Comparison of ENCODE assay signal across 21 cellular contexts in the genomic region with DNA sequence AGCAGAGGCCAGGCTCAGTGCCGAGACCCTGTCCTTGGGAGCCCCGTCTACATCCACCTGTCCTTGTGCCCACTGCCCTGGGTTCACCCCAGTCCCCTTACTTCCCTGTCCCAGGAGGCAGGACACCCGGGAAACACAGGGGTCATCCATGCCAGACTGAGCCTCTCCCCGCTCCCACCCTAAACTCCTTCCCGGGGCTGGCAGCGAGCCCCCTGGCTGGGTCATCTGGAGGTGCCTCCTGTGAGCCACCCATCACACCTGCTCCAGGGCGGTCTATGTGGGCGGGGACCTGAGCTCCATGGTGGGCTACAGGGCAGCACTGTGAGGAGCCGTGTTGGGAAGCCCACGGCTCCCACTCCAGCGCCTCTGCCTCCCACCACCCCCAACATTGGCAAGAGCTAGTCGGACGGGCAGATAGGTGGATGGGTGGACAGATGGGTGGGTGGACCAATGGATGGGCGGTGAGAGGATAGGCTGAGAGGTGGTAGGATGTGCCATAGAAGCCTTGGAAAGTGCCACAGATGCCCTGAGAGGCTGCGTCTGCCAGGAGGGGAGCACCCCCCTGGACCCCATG. TPM values are rescaled to one million over a fixed set of nuclear protein-coding genes. Genes with fewer than 3 reads are reported as not detected.
DNase-seq lines count a peak whose midpoint lies in the region; ATAC-seq and TF ChIP-seq lines count a peak whose summit lies in the region.
"Had no signal": no experiment of that assay in that cellular context is flagged by ENCODE, and none has a peak within 500 bp of the region (broad histone marks: within the 10 kb centered on the region; RNA-seq: fewer than 3 reads in every experiment).

No MANE protein-coding gene starts in this region.

- H3K36me3 ChIP-seq in BLaER1 (no peaks in the 10 kb centered on the region), heart right ventricle (no peaks in the 10 kb centered on the region), rectal smooth muscle tissue (ENCODE audit: control insufficient read depth, insufficient read depth, low read length) (no peaks in the 10 kb centered on the region)
- H3K36me3 ChIP-seq: left lung, Peyer's patch, WERI-Rb-1 had no signal

- peak in 5 of 8 donors; percentile 4 to 35 (median 5) for ATAC-seq in heart right ventricle
- ATAC-seq in HG03521 (IDR thresholded peaks at IDR 0.05; ENCODE audit: unreplicated experiment) = no peak
- ATAC-seq: activated T-helper 17 cell treated with anti-CD3 and anti-CD28 coated beads, Interleukin-2, amount 50 U/mL, for 72 hours; GM23338 had no signal

- intact Hi-C loops in heart right ventricle (cut with DNase I) = loop anchor here in 3 of 10 donors (5.0 to 10.0 kb wide), 2 partner anchors 39 to 109 kb away; no protein-coding TSS in a partner anchor

- H3K27ac ChIP-seq in BLaER1 (no peak overlapping the region), VCaP (peak overlapping the region; percentile 85), heart right ventricle (peak overlapping the region in 5 of 10 donors; percentile 50 to 81 (median 72)), rectal smooth muscle tissue (ENCODE audit: low read depth, low read length) (peak overlapping the region; percentile 44)
- H3K27ac ChIP-seq: A549, left lung, Peyer's patch, WERI-Rb-1 had no signal

- H3K9me3 ChIP-seq in BLaER1 = no peaks in the 10 kb centered on the region
- no peaks in the 10 kb centered on the region for H3K9me3 ChIP-seq in heart right ventricle
- H3K9me3 ChIP-seq: A549, left lung, Peyer's patch had no signal

- no peak overlapping the region for H3K4me3 ChIP-seq in BLaER1
- no peak overlapping the region for H3K4me3 ChIP-seq in heart right ventricle
- no peak overlapping the region for H3K4me3 ChIP-seq in rectal smooth muscle tissue (ENCODE audit: low read length)
- H3K4me3 ChIP-seq: A549, GM23338, left lung, Peyer's patch had no signal

- H3K4me2 ChIP-seq in BLaER1 = peak overlapping the region; percentile 63
- H3K4me2 ChIP-seq: A549, GM23338 had no signal

- peaks cover 70% of the 10 kb centered on the region for H3K4me1 ChIP-seq in BLaER1
- H3K4me1 ChIP-seq in heart right ventricle = peaks cover 6 to 22% (median 11%) of the 10 kb centered on the region in 9 donors
- H3K4me1 ChIP-seq in rectal smooth muscle tissue (ENCODE audit: control insufficient read depth, insufficient read depth, low read length) = peaks cover 12% of the 10 kb centered on the region
- H3K4me1 ChIP-seq: A549 had no signal

- no peak for TF ChIP-seq CTCF in VCaP (conservative IDR thresholded peaks at IDR 0.05)
- TF ChIP-seq CTCF in heart right ventricle (IDR thresholded peaks at IDR 0.05) = no peak

- WGBS in heart right ventricle, 2 donors = 80 to 82% methylated on average over 15 of the region's 15 CpGs

- no peaks in the 10 kb centered on the region for H4K20me1 ChIP-seq in BLaER1

- H3K9ac ChIP-seq in BLaER1 (no peak overlapping the region), rectal smooth muscle tissue (ENCODE audit: low read length) (no peak overlapping the region)

- H3K27me3 ChIP-seq in BLaER1 (no peaks in the 10 kb centered on the region), heart right ventricle (peaks cover 0 to 14% (median 0%) of the 10 kb centered on the region in 7 donors), rectal smooth muscle tissue (ENCODE audit: control insufficient read depth, insufficient read depth, low read length) (peaks cover 5% of the 10 kb centered on the region)
- H3K27me3 ChIP-seq: Peyer's patch had no signal

- DNase-seq in heart right ventricle (no peak), Ammon's horn (ENCODE audit: low spot score) (no peak), NCI-H82 (lab: John Stamatoyannopoulos, UW) (no peak)
- no peak for DNase-seq in effector CD8-positive, alpha-beta T cell (lab: John Stamatoyannopoulos, UW)
- DNase-seq: activated CD4-positive, alpha-beta T cell treated with anti-CD3 and anti-CD28 coated beads, Interleukin-2, amount 50 U/mL, for 4 hours; activated CD8-positive, alpha-beta memory T cell treated with anti-CD3 and anti-CD28 coated beads, Interleukin-2, amount 50 U/mL, for 4 hours; effector memory CD4-positive, alpha-beta T cell; glutamatergic neuron; NCI-H2081 treated with DMSO at 0.1 percent for 48 hours; NK-92 treated with Interleukin-12 subunit alpha and Interleukin-12 subunit beta, amount 100 ng/mL, for 24 hours; stimulated activated CD4-positive, alpha-beta T cell treated with anti-CD3 and anti-CD28 coated beads, Interleukin-4, amount 100 ng/mL, for 24 hours; WERI-Rb-1 had no signal

RNA-seq across cellular contexts. Expression of gene RXRA, which starts 42.5 kb away (rescaled TPM):
- 10 to 100 TPM; 38.4 to 92.3 (median 43.6) TPM for total RNA-seq in heart right ventricle
- polyA plus RNA-seq in heart right ventricle = 10 to 100 TPM; 22.6 to 39.1 TPM
